In genomic region chr6:36028088-36028886, GRCh38 we compare ENCODE assay signal across 1 cellular context.
TF ChIP-seq lines count a peak whose summit lies in the region.

No MANE protein-coding gene starts in this region.

TF ChIP-seq in K562, 482 proteins besides CTCF, POLR2A, EP300 and RAD21 (continued from another document and continues in another):
- no peak; the same call in 1 of the 2 replicates for TF ChIP-seq CREM (IDR thresholded peaks at IDR 0.05; ENCODE audit: low read depth)
- TF ChIP-seq ETS2 (tag; IDR thresholded peaks at IDR 0.05; ENCODE audit: borderline replicate concordance, poor library complexity, severe bottlenecking), result peak; percentile 53
- TF ChIP-seq NCOA4 (IDR thresholded peaks at IDR 0.05; ENCODE audit: partially characterized antibody), result no peak
- TF ChIP-seq SUPT5H (IDR thresholded peaks at IDR 0.05), result no peak
- TF ChIP-seq PYGO2 (tag; IDR thresholded peaks at IDR 0.05), result no peak
- no peak for TF ChIP-seq ZBTB12 (CRISPR knock-in tag; IDR thresholded peaks at IDR 0.05)
- TF ChIP-seq RBM34 (IDR thresholded peaks at IDR 0.05; ENCODE audit: borderline replicate concordance, insufficient read depth, low read length), result no peak
- no peak for TF ChIP-seq ZBTB34 (CRISPR knock-in tag; IDR thresholded peaks at IDR 0.05)
- TF ChIP-seq ZBTB2 (IDR thresholded peaks at IDR 0.05), result no peak
- no peak for TF ChIP-seq HNRNPH1 (optimal IDR thresholded peaks at IDR 0.05; ENCODE audit: low read depth, low read length)
- no peak for TF ChIP-seq MEIS2 (IDR thresholded peaks at IDR 0.05; ENCODE audit: partially characterized antibody)
- TF ChIP-seq SMAD2 (IDR thresholded peaks at IDR 0.05; ENCODE audit: low read depth, low read length), result no peak
- TF ChIP-seq THRA (IDR thresholded peaks at IDR 0.05), result no peak
- no peak for TF ChIP-seq KAT8 (IDR thresholded peaks at IDR 0.05; ENCODE audit: low read depth)
- TF ChIP-seq BRD4 (IDR thresholded peaks at IDR 0.05), result no peak
- no peak for TF ChIP-seq SNAPC5 (CRISPR knock-in tag; IDR thresholded peaks at IDR 0.05)
- TF ChIP-seq RBM22 (IDR thresholded peaks at IDR 0.05; ENCODE audit: low read depth, low read length, poor library complexity, severe bottlenecking), result no peak
- 0 out of 2 replicates have a peak, but pooled peaks have one; percentile 68 for TF ChIP-seq ZNF609 (CRISPR knock-in tag; IDR thresholded peaks at IDR 0.05; ENCODE audit: borderline replicate concordance)
- no peak for TF ChIP-seq ZMIZ1 (IDR thresholded peaks at IDR 0.05; ENCODE audit: low read depth in 2 of 2, low read length in 2 of 2)
- TF ChIP-seq HOXB6 (CRISPR knock-in tag; IDR thresholded peaks at IDR 0.05; ENCODE audit: borderline replicate concordance), result no peak
- TF ChIP-seq WHSC1 (IDR thresholded peaks at IDR 0.05; ENCODE audit: low read length), result no peak
- no peak; a peak in 1 of 4 replicates for TF ChIP-seq FOXA3 (CRISPR knock-in tag; conservative IDR thresholded peaks at IDR 0.05 in 1 of 2, IDR thresholded peaks at IDR 0.05 in 1 of 2)
- TF ChIP-seq HOMEZ (CRISPR knock-in tag; IDR thresholded peaks at IDR 0.05), result no peak
- no peak for TF ChIP-seq SMARCA5 (IDR thresholded peaks at IDR 0.05)
- TF ChIP-seq RFX7 (CRISPR knock-in tag; IDR thresholded peaks at IDR 0.05), result no peak
- TF ChIP-seq NFE2 (IDR thresholded peaks at IDR 0.05; ENCODE audit: low read depth), result no peak
- no peak for TF ChIP-seq FOXM1 (IDR thresholded peaks at IDR 0.05; ENCODE audit: low read depth)
- TF ChIP-seq FOXM1 (CRISPR knock-in tag; IDR thresholded peaks at IDR 0.05; ENCODE audit: low read depth), result 0 out of 2 replicates have a peak, but pooled peaks have one; percentile 11
- no peak for TF ChIP-seq SMARCE1 (IDR thresholded peaks at IDR 0.05)
- TF ChIP-seq MBD1 (CRISPR knock-in tag; IDR thresholded peaks at IDR 0.05), result no peak
- TF ChIP-seq ZNF253 (CRISPR knock-in tag; conservative IDR thresholded peaks at IDR 0.05), result no peak
- no peak for TF ChIP-seq PHTF2 (CRISPR knock-in tag; IDR thresholded peaks at IDR 0.05)
- no peak for TF ChIP-seq ZNF766 (CRISPR knock-in tag; conservative IDR thresholded peaks at IDR 0.05)
- no peak for TF ChIP-seq HBP1 (CRISPR knock-in tag; IDR thresholded peaks at IDR 0.05)
- no peak for TF ChIP-seq ZFP36 (IDR thresholded peaks at IDR 0.05; ENCODE audit: low read depth, low read length, partially characterized antibody)
- no peak for TF ChIP-seq BRF2 (IDR thresholded peaks at IDR 0.05; ENCODE audit: borderline replicate concordance, insufficient read depth, insufficient read length)
- TF ChIP-seq ZNF77 (CRISPR knock-in tag; IDR thresholded peaks at IDR 0.05), result no peak
- TF ChIP-seq ZNF740 (CRISPR knock-in tag; IDR thresholded peaks at IDR 0.05), result peak; percentile 63; the same call in 1 of the 2 replicates
- no peak for TF ChIP-seq ZNF740 (tag; IDR thresholded peaks at IDR 0.05)
- TF ChIP-seq MCM5 (IDR thresholded peaks at IDR 0.05; ENCODE audit: low read depth), result no peak
